In the genomic region with DNA sequence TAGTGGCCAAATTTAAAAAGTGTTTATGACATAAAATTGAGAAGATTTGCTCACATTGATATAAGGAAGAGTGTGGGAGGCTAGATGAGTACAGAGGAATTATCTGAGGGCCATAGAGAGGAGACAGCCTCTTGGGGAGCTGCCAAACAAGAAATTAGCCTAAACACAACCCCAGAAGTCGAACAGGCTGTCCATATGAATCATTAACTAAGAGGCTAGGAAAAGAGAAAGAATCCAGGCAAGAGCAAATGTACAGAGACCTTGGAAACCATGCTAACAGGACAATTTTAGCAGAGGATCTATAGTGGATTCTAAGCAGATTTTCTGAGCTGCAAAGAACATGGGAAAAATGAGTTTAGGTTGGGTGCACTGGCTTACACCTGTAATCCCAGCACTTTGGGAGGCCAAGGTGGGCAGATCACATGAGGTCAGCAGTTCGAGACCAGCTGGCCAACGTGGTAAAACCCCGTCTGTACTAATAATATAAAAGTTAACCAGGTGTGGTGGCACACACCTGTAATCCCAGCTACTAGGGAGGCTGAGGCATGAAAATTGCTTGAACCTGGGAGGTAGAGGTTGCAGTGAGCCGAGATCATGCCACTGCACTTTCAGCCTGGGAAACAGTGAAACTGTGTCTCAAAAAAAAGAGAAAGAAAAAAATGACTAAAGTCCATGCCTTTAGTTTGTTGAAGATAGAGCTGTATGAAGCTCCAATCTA, we compare ENCODE assay signal across 20 cellular contexts.
DNase-seq lines count a peak whose midpoint lies in the region; ATAC-seq, FAIRE-seq and TF ChIP-seq lines count a peak whose summit lies in the region.
"Had no signal": no experiment of that assay in that cellular context is flagged by ENCODE, and none has a peak within 500 bp of the region (broad histone marks: within the 10 kb centered on the region; RNA-seq: fewer than 3 reads in every experiment).

No MANE protein-coding gene starts in this region.

- no peaks in the 10 kb centered on the region for H3K27me3 ChIP-seq in right lobe of liver
- no peaks in the 10 kb centered on the region for H3K27me3 ChIP-seq in small intestine (ENCODE audit: control insufficient read depth in 2 of 2, insufficient read depth in 2 of 2, low read length in 2 of 2)

- ATAC-seq in right lobe of liver (peak in 3 of 4 donors; percentile 26 to 33 (median 30)), HG03354 (IDR thresholded peaks at IDR 0.05; ENCODE audit: poor library complexity, severe bottlenecking, unreplicated experiment) (no peak)
- ATAC-seq: K562 had no signal

- H3K4me1 ChIP-seq in right lobe of liver (no peaks in the 10 kb centered on the region), small intestine (ENCODE audit: control insufficient read depth in 2 of 2, insufficient read depth in 1 of 2, low read depth in 1 of 2, low read length in 1 of 2) (no peaks in the 10 kb centered on the region)
- H3K4me1 ChIP-seq: Caco-2 had no signal

- FAIRE-seq in small intestine (lab: Jason Lieb, UNC), result no peak
- FAIRE-seq: A204.1, GM12892, GM18507, H1, K562 had no signal

- DNase-seq in DMS 273 (lab: John Stamatoyannopoulos, UW; ENCODE audit: unreplicated experiment) (peak; percentile 50), NCI-H446 treated with DMSO at 0.1 percent for 48 hours (lab: John Stamatoyannopoulos, UW) (peak; percentile 18), right lobe of liver (no peak), small intestine (peak; percentile 8), NCI-H526 (lab: John Stamatoyannopoulos, UW) (no peak), NK-92 (lab: John Stamatoyannopoulos, UW; ENCODE audit: unreplicated experiment) (no peak)
- DNase-seq: AML-193; Caco-2; CD4-positive, alpha-beta T cell; DMS79; GDM1; H9; IMR-90 had no signal

- H3K9me3 ChIP-seq in right lobe of liver (no peaks in the 10 kb centered on the region), small intestine (ENCODE audit: control insufficient read depth, low read depth) (no peaks in the 10 kb centered on the region)
- H3K9me3 ChIP-seq: Caco-2 had no signal

- H3K36me3 ChIP-seq in right lobe of liver (no peaks in the 10 kb centered on the region), small intestine (ENCODE audit: control insufficient read depth in 2 of 2, insufficient read depth in 2 of 2, low read length in 2 of 2) (no peaks in the 10 kb centered on the region)

- no peak overlapping the region for H3K4me3 ChIP-seq in right lobe of liver
- H3K4me3 ChIP-seq in small intestine (ENCODE audit: low read depth in 1 of 2, low read length in 2 of 2), result no peak overlapping the region
- H3K4me3 ChIP-seq: K562 had no signal

- 19% methylated on average over 5 of the region's 5 CpGs for WGBS in right lobe of liver (ENCODE audit: insufficient coverage, low coverage, low lambda C conversion rate, missing lambda C conversion rate)
- WGBS in small intestine, 3 donors, result 12 to 35% (median 14%) methylated on average over 5 of the region's 5 CpGs

- intact Hi-C loops in right lobe of liver (cut with DNase I), result no loop called here

- no peak for TF ChIP-seq CTCF in right lobe of liver (IDR thresholded peaks at IDR 0.05)

- H3K27ac ChIP-seq in right lobe of liver (no peak overlapping the region), small intestine (ENCODE audit: low read depth in 1 of 2, low read length in 1 of 2) (no peak overlapping the region)
- H3K27ac ChIP-seq: C4-2B had no signal

- no peak for TF ChIP-seq POLR2A in right lobe of liver (IDR thresholded peaks at IDR 0.05)

Comparison
In these comparisons a context has a peak if more than half of its experiments do, and no peak if none do; other contexts are left out.
1. DNase-seq: peak in DMS 273 (single experiment), NCI-H446 treated with DMSO at 0.1 percent for 48 hours (single experiment) and small intestine (single experiment); none in right lobe of liver (0 of 3), NCI-H526 (0 of 2) and NK-92 (single experiment).